Comparison of ENCODE assay signal across 12 cellular contexts in the genomic region with DNA sequence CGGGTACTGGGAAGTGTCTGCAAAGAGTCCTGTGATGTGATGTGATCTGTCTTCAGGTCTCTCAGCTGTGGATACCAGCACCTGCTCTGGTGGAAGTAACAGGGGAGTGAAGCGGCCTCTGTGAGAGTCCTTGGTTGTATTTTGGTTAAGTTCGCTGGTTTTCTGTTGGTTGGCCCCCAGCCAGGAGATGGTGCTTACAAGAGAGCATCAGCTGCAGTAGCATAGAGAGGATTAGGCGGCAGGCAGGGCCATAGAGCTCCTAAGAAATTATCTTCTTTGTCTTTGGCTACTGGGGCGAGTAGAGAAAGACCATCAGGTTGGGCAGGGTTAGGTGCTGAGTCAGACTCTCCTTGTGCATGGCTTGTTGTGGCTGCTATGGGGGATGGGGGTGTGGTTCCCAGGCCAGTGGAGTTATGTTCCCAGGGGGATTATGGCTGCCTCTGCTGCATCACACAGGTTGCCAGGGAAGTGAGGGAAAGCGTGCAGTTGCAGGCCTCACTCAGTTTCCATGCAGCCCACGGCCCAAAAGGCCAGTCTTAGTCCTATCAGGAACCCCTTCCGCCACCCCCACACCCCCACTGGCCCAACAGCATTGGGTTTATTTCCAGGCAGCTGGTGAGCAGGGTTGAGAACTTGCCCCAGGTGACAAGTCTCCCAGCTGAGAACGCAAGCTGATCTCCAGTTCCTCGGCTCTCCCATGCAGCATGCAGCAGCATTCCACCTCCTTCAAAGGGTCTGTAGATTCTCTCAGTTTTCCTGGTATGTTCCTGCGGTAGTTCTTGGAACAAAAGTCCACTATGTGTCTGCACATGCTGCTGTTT.
A peak's percentile ranks its signal among the peaks of the same experiment; 100 is the strongest.
DNase-seq lines count a peak whose midpoint lies in the region; ATAC-seq and TF ChIP-seq lines count a peak whose summit lies in the region.
"Had no signal": no experiment of that assay in that cellular context is flagged by ENCODE, and none has a peak within 500 bp of the region (broad histone marks: within the 10 kb centered on the region; RNA-seq: fewer than 3 reads in every experiment).

No MANE protein-coding gene starts in this region.

- H3K4me1 Mint-ChIP-seq in natural killer cell (peaks cover 43 to 47% of the 10 kb centered on the region in 2 donors), T-helper 17 cell (peaks cover 21% of the 10 kb centered on the region)
- H3K4me1 Mint-ChIP-seq in natural killer cell treated with Interleukin-12 subunit alpha and Interleukin-12 subunit beta and Interleukin-15 and Interleukin-18, amount 100 ng/mL, for 72 hours (ENCODE audit: low read depth in 2 of 2), result peaks cover 18 to 38% of the 10 kb centered on the region in 2 donors

- H3K36me3 Mint-ChIP-seq in natural killer cell (peaks cover 20% of the 10 kb centered on the region), T-helper 17 cell (ENCODE audit: low read depth) (peaks cover 23% of the 10 kb centered on the region)
- peaks cover 55% of the 10 kb centered on the region for H3K36me3 Mint-ChIP-seq in natural killer cell treated with Interleukin-12 subunit alpha and Interleukin-12 subunit beta and Interleukin-15 and Interleukin-18, amount 100 ng/mL, for 72 hours

- no peaks in the 10 kb centered on the region for H3K27me3 Mint-ChIP-seq in natural killer cell (ENCODE audit: low read depth in 2 of 2)
- H3K27me3 Mint-ChIP-seq in natural killer cell treated with Interleukin-12 subunit alpha and Interleukin-12 subunit beta and Interleukin-15 and Interleukin-18, amount 100 ng/mL, for 72 hours, result no peaks in the 10 kb centered on the region
- no peaks in the 10 kb centered on the region for H3K27me3 Mint-ChIP-seq in T-helper 17 cell

- TF ChIP-seq CTCF in natural killer cell (IDR thresholded peaks at IDR 0.05) (no peak), fibroblast of villous mesenchyme (IDR thresholded peaks at IDR 0.05; ENCODE audit: insufficient read depth, low read depth, low read length) (no peak)

- intact Hi-C loops in natural killer cell (cut with micrococcal nuclease), result no loop called here

- ATAC-seq in natural killer cell (no peak), T-helper 17 cell (no peak), GM18511 (IDR thresholded peaks at IDR 0.05; ENCODE audit: unreplicated experiment) (no peak), GM18520 (IDR thresholded peaks at IDR 0.05; ENCODE audit: unreplicated experiment) (no peak)
- no peak for ATAC-seq in natural killer cell treated with Interleukin-12 subunit alpha and Interleukin-12 subunit beta and Interleukin-15 and Interleukin-18, amount 100 ng/mL, for 72 hours
- ATAC-seq: activated T-cell treated with anti-CD3 and anti-CD28 coated beads, Interleukin-2, amount 50 U/mL, for 72 hours; left colon had no signal

- H3K9me3 ChIP-seq in T-helper 17 cell (ENCODE audit: control insufficient read depth, low read length, poor library complexity, severe bottlenecking), result no peaks in the 10 kb centered on the region
- H3K9me3 ChIP-seq: right atrium auricular region had no signal

- H3K4me3 Mint-ChIP-seq in natural killer cell, result no peak overlapping the region
- H3K4me3 Mint-ChIP-seq in natural killer cell treated with Interleukin-12 subunit alpha and Interleukin-12 subunit beta and Interleukin-15 and Interleukin-18, amount 100 ng/mL, for 72 hours, result no peak overlapping the region
- no peak overlapping the region for H3K4me3 Mint-ChIP-seq in T-helper 17 cell
- H3K4me3 Mint-ChIP-seq: activated T-cell treated with anti-CD3 and anti-CD28 coated beads, Interleukin-2, amount 50 U/mL, for 72 hours had no signal

- H3K9me3 Mint-ChIP-seq in natural killer cell, result no peaks in the 10 kb centered on the region
- H3K9me3 Mint-ChIP-seq in natural killer cell treated with Interleukin-12 subunit alpha and Interleukin-12 subunit beta and Interleukin-15 and Interleukin-18, amount 100 ng/mL, for 72 hours, result peaks cover 3% of the 10 kb centered on the region

- H3K4me3 ChIP-seq in fibroblast of villous mesenchyme (ENCODE audit: low read depth, low read length), result no peak overlapping the region
- H3K4me3 ChIP-seq: right atrium auricular region had no signal

- H3K27ac Mint-ChIP-seq in natural killer cell, result peak overlapping the region; percentile 42 to 63
- peak overlapping the region in 1 of 2 donors; percentile 81 for H3K27ac Mint-ChIP-seq in natural killer cell treated with Interleukin-12 subunit alpha and Interleukin-12 subunit beta and Interleukin-15 and Interleukin-18, amount 100 ng/mL, for 72 hours
- peak overlapping the region; percentile 68 for H3K27ac Mint-ChIP-seq in T-helper 17 cell
- H3K27ac Mint-ChIP-seq: activated T-cell treated with anti-CD3 and anti-CD28 coated beads, Interleukin-2, amount 50 U/mL, for 72 hours had no signal

- no peak for DNase-seq in natural killer cell
- DNase-seq in natural killer cell treated with Interleukin-12 subunit alpha and Interleukin-12 subunit beta and Interleukin-15 and Interleukin-18, amount 100 ng/mL, for 72 hours (ENCODE audit: low spot score), result no peak
- DNase-seq in T-helper 17 cell, result no peak
- DNase-seq in fibroblast of villous mesenchyme (ENCODE audit: low read depth), result peak; percentile 34
- no peak for DNase-seq in stimulated activated naive CD4-positive, alpha-beta T cell treated with Interleukin-2 at 50 U/mL for 16 hours (lab: John Stamatoyannopoulos, UW)
- DNase-seq in NCI-H1694 treated with DMSO at 0.1 percent for 48 hours (lab: John Stamatoyannopoulos, UW), result no peak
- DNase-seq: activated T-cell treated with anti-CD3 and anti-CD28 coated beads, Interleukin-2, amount 50 U/mL, for 72 hours; left colon; NCI-H524 treated with DMSO at 0.1 percent for 48 hours had no signal
